Comparison of ENCODE assay signal across 2 cellular contexts in the genomic region with DNA sequence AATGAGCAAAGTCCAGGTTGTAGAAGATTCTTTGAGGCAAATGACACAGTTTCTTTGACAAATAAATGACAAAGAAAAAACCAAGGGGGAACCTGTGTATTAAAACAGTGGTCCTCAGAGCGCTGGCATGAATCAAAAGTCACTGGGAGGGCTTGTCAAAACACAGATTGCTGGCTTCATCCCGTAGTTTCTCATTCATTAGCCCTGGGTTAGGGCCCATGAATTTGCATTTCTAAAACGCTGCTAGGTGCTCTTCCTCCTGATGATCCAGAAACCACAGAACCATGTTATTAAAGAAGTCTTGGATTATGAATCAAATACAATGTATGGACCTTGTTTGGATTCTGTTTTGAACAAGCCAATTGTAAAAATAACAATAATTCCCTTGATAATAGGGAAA.
TF ChIP-seq lines count a peak whose summit lies in the region.

No MANE protein-coding gene starts in this region.

TF ChIP-seq in GM23338, 12 proteins besides CTCF, POLR2A, EP300 and RAD21:
- TF ChIP-seq EZH2 (IDR thresholded peaks at IDR 0.05; ENCODE audit: low read depth, unreplicated experiment): no peak
- TF ChIP-seq, protein P1, sequence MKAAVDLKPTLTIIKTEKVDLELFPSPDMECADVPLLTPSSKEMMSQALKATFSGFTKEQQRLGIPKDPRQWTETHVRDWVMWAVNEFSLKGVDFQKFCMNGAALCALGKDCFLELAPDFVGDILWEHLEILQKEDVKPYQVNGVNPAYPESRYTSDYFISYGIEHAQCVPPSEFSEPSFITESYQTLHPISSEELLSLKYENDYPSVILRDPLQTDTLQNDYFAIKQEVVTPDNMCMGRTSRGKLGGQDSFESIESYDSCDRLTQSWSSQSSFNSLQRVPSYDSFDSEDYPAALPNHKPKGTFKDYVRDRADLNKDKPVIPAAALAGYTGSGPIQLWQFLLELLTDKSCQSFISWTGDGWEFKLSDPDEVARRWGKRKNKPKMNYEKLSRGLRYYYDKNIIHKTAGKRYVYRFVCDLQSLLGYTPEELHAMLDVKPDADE (IDR thresholded peaks at IDR 0.05): no peak
- no peak for TF ChIP-seq ZNF114 (CRISPR knock-in tag; IDR thresholded peaks at IDR 0.05)
- TF ChIP-seq NANOG (IDR thresholded peaks at IDR 0.05; ENCODE audit: borderline replicate concordance): 0 out of 2 replicates have a peak, but pooled peaks have one; percentile 5

TF ChIP-seq in IMR-90, 13 proteins besides CTCF, POLR2A, EP300 and RAD21 (continued from another document):
- TF ChIP-seq NFE2L2 (IDR thresholded peaks at IDR 0.05; ENCODE audit: low read depth, low read length) (no peak), RFX5 (IDR thresholded peaks at IDR 0.05; ENCODE audit: low read depth, low read length) (no peak), SMC3 (IDR thresholded peaks at IDR 0.05; ENCODE audit: low read depth, low read length) (no peak), MAZ (IDR thresholded peaks at IDR 0.05; ENCODE audit: borderline replicate concordance, low read depth, low read length) (no peak), MXI1 (IDR thresholded peaks at IDR 0.05; ENCODE audit: borderline replicate concordance, low read depth, low read length) (no peak), RCOR1 (IDR thresholded peaks at IDR 0.05; ENCODE audit: insufficient replicate concordance, low read length) (no peak), BHLHE40 (IDR thresholded peaks at IDR 0.05; ENCODE audit: low read depth, low read length) (no peak), FOS (IDR thresholded peaks at IDR 0.05; ENCODE audit: low read depth, low read length) (no peak), CHD1 (IDR thresholded peaks at IDR 0.05; ENCODE audit: low read depth, low read length) (no peak), MAFK (IDR thresholded peaks at IDR 0.05; ENCODE audit: low read depth, low read length) (no peak)
- TF ChIP-seq, protein P2, sequence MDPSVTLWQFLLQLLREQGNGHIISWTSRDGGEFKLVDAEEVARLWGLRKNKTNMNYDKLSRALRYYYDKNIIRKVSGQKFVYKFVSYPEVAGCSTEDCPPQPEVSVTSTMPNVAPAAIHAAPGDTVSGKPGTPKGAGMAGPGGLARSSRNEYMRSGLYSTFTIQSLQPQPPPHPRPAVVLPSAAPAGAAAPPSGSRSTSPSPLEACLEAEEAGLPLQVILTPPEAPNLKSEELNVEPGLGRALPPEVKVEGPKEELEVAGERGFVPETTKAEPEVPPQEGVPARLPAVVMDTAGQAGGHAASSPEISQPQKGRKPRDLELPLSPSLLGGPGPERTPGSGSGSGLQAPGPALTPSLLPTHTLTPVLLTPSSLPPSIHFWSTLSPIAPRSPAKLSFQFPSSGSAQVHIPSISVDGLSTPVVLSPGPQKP (IDR thresholded peaks at IDR 0.05; ENCODE audit: borderline replicate concordance, low read depth, low read length): no peak
- TF ChIP-seq, protein P3, sequence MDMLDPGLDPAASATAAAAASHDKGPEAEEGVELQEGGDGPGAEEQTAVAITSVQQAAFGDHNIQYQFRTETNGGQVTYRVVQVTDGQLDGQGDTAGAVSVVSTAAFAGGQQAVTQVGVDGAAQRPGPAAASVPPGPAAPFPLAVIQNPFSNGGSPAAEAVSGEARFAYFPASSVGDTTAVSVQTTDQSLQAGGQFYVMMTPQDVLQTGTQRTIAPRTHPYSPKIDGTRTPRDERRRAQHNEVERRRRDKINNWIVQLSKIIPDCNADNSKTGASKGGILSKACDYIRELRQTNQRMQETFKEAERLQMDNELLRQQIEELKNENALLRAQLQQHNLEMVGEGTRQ (IDR thresholded peaks at IDR 0.05; ENCODE audit: low read depth, low read length): no peak
TF ChIP-seq in IMR-90: peak in this region for 0.
